1 cellular context compared by ENCODE assay signal in genomic region chr2:37323770-37324535, GRCh38.
TF ChIP-seq lines count a peak whose summit lies in the region.

No MANE protein-coding gene starts in this region.

TF ChIP-seq in HepG2, 621 proteins besides CTCF, POLR2A, EP300 and RAD21 (continued from another document and continues in another):
- TF ChIP-seq, protein P1, sequence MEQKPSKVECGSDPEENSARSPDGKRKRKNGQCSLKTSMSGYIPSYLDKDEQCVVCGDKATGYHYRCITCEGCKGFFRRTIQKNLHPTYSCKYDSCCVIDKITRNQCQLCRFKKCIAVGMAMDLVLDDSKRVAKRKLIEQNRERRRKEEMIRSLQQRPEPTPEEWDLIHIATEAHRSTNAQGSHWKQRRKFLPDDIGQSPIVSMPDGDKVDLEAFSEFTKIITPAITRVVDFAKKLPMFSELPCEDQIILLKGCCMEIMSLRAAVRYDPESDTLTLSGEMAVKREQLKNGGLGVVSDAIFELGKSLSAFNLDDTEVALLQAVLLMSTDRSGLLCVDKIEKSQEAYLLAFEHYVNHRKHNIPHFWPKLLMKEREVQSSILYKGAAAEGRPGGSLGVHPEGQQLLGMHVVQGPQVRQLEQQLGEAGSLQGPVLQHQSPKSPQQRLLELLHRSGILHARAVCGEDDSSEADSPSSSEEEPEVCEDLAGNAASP (CRISPR knock-in tag; IDR thresholded peaks at IDR 0.05; ENCODE audit: borderline replicate concordance) = 0 out of 2 replicates have a peak, but pooled peaks have one; percentile 21
- TF ChIP-seq NFAT5 (CRISPR knock-in tag; IDR thresholded peaks at IDR 0.05) = no peak
- no peak for TF ChIP-seq ZSCAN20 (CRISPR knock-in tag; IDR thresholded peaks at IDR 0.05; ENCODE audit: borderline replicate concordance)
- no peak for TF ChIP-seq ZNF260 (CRISPR knock-in tag; IDR thresholded peaks at IDR 0.05; ENCODE audit: borderline replicate concordance, low read depth)
- peak; percentile 62 for TF ChIP-seq UBTF (CRISPR knock-in tag; IDR thresholded peaks at IDR 0.05)
- TF ChIP-seq HDAC2 (CRISPR knock-in tag; IDR thresholded peaks at IDR 0.05) = peak; percentile 7; the same call in 1 of the 2 replicates
- TF ChIP-seq ZNF878 (CRISPR knock-in tag; IDR thresholded peaks at IDR 0.05) = 0 out of 2 replicates have a peak, but pooled peaks have one; percentile 49
- peak; percentile 31 for TF ChIP-seq TEAD3 (CRISPR knock-in tag; optimal IDR thresholded peaks at IDR 0.05; ENCODE audit: borderline replicate concordance)
- TF ChIP-seq CEBPG (CRISPR knock-in tag; IDR thresholded peaks at IDR 0.05) = 0 out of 2 replicates have a peak, but pooled peaks have one; percentile 18
- TF ChIP-seq HDAC1 (CRISPR knock-in tag; IDR thresholded peaks at IDR 0.05) = peak; percentile 45
- TF ChIP-seq MBD4 (IDR thresholded peaks at IDR 0.05; ENCODE audit: borderline replicate concordance, low read length) = peak; percentile 48; the same call in 1 of the 2 replicates
- TF ChIP-seq SRSF1 (optimal IDR thresholded peaks at IDR 0.05; ENCODE audit: low read depth, low read length) = peak; percentile 26
- no peak for TF ChIP-seq SUZ12 (IDR thresholded peaks at IDR 0.05; ENCODE audit: low read depth, low read length)
- TF ChIP-seq NONO (IDR thresholded peaks at IDR 0.05) = no peak
- 0 out of 2 replicates have a peak, but pooled peaks have one; percentile 22 for TF ChIP-seq NONO (CRISPR knock-in tag; conservative IDR thresholded peaks at IDR 0.05)
- no peak for TF ChIP-seq ZNF597 (CRISPR knock-in tag; IDR thresholded peaks at IDR 0.05)
- TF ChIP-seq FOXA3 (CRISPR knock-in tag; IDR thresholded peaks at IDR 0.05) = no peak
- TF ChIP-seq DBP (CRISPR knock-in tag; IDR thresholded peaks at IDR 0.05; ENCODE audit: not compliant biosample characterization) = no peak
- TF ChIP-seq ZNF598 (CRISPR knock-in tag; IDR thresholded peaks at IDR 0.05; ENCODE audit: borderline replicate concordance) = peak; percentile 71; the same call in 1 of the 2 replicates
- TF ChIP-seq RFX3 (CRISPR knock-in tag; IDR thresholded peaks at IDR 0.05) = no peak
- TF ChIP-seq EEA1 (CRISPR knock-in tag; IDR thresholded peaks at IDR 0.05; ENCODE audit: borderline replicate concordance) = peak; percentile 57; the same call in 1 of the 2 replicates
- TF ChIP-seq ZBTB42 (CRISPR knock-in tag; IDR thresholded peaks at IDR 0.05) = no peak
- TF ChIP-seq ZNF367 (CRISPR knock-in tag; IDR thresholded peaks at IDR 0.05; ENCODE audit: borderline replicate concordance) = no peak
- TF ChIP-seq ZNF331 (CRISPR knock-in tag; IDR thresholded peaks at IDR 0.05) = peak; percentile 42; the same call in 1 of the 2 replicates
- TF ChIP-seq ZNF343 (CRISPR knock-in tag; IDR thresholded peaks at IDR 0.05) = no peak
- 0 out of 2 replicates have a peak, but pooled peaks have one; percentile 20 for TF ChIP-seq RXRB (CRISPR knock-in tag; IDR thresholded peaks at IDR 0.05; ENCODE audit: borderline replicate concordance)
- no peak for TF ChIP-seq GATAD2A (CRISPR knock-in tag; IDR thresholded peaks at IDR 0.05)
- TF ChIP-seq BHLHE40 (IDR thresholded peaks at IDR 0.05; ENCODE audit: low read length) = no peak
- TF ChIP-seq, protein P2, sequence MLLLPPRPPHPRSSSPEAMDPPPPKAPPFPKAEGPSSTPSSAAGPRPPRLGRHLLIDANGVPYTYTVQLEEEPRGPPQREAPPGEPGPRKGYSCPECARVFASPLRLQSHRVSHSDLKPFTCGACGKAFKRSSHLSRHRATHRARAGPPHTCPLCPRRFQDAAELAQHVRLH (CRISPR knock-in tag; IDR thresholded peaks at IDR 0.05; ENCODE audit: borderline replicate concordance, low read depth) = 0 out of 2 replicates have a peak, but pooled peaks have one; percentile 8
- TF ChIP-seq, protein P3, sequence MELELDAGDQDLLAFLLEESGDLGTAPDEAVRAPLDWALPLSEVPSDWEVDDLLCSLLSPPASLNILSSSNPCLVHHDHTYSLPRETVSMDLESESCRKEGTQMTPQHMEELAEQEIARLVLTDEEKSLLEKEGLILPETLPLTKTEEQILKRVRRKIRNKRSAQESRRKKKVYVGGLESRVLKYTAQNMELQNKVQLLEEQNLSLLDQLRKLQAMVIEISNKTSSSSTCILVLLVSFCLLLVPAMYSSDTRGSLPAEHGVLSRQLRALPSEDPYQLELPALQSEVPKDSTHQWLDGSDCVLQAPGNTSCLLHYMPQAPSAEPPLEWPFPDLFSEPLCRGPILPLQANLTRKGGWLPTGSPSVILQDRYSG (CRISPR knock-in tag; IDR thresholded peaks at IDR 0.05) = peak; percentile 6; the same call in 1 of the 2 replicates
- TF ChIP-seq TAF15 (IDR thresholded peaks at IDR 0.05; ENCODE audit: low read depth, low read length, poor library complexity, severe bottlenecking) = no peak
- TF ChIP-seq SP1 (IDR thresholded peaks at IDR 0.05) = no peak
- no peak for TF ChIP-seq SP1 (CRISPR knock-in tag; IDR thresholded peaks at IDR 0.05)
- peak; percentile 76 for TF ChIP-seq FOXC1 (CRISPR knock-in tag; IDR thresholded peaks at IDR 0.05; ENCODE audit: borderline replicate concordance)
- TF ChIP-seq MEIS2 (CRISPR knock-in tag; IDR thresholded peaks at IDR 0.05) = peak; percentile 19; the same call in 1 of the 2 replicates
- no peak for TF ChIP-seq TP53 (CRISPR knock-in tag; conservative IDR thresholded peaks at IDR 0.05)
- TF ChIP-seq, protein P4, sequence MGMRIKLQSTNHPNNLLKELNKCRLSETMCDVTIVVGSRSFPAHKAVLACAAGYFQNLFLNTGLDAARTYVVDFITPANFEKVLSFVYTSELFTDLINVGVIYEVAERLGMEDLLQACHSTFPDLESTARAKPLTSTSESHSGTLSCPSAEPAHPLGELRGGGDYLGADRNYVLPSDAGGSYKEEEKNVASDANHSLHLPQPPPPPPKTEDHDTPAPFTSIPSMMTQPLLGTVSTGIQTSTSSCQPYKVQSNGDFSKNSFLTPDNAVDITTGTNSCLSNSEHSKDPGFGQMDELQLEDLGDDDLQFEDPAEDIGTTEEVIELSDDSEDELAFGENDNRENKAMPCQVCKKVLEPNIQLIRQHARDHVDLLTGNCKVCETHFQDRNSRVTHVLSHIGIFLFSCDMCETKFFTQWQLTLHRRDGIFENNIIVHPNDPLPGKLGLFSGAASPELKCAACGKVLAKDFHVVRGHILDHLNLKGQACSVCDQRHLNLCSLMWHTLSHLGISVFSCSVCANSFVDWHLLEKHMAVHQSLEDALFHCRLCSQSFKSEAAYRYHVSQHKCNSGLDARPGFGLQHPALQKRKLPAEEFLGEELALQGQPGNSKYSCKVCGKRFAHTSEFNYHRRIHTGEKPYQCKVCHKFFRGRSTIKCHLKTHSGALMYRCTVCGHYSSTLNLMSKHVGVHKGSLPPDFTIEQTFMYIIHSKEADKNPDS (CRISPR knock-in tag; IDR thresholded peaks at IDR 0.05) = peak; percentile 72; the same call in 1 of the 2 replicates
- no peak for TF ChIP-seq ZNF333 (CRISPR knock-in tag; IDR thresholded peaks at IDR 0.05; ENCODE audit: borderline replicate concordance)
- no peak for TF ChIP-seq CAMTA2 (CRISPR knock-in tag; IDR thresholded peaks at IDR 0.05; ENCODE audit: borderline replicate concordance)
- TF ChIP-seq SRY (CRISPR knock-in tag; IDR thresholded peaks at IDR 0.05) = 0 out of 2 replicates have a peak, but pooled peaks have one; percentile 61
- 0 out of 2 replicates have a peak, but pooled peaks have one; percentile 50 for TF ChIP-seq GTF3A (CRISPR knock-in tag; conservative IDR thresholded peaks at IDR 0.05)
- TF ChIP-seq PHF8 (CRISPR knock-in tag; IDR thresholded peaks at IDR 0.05) = peak; percentile 28; the same call in 1 of the 2 replicates
- TF ChIP-seq, protein P5, sequence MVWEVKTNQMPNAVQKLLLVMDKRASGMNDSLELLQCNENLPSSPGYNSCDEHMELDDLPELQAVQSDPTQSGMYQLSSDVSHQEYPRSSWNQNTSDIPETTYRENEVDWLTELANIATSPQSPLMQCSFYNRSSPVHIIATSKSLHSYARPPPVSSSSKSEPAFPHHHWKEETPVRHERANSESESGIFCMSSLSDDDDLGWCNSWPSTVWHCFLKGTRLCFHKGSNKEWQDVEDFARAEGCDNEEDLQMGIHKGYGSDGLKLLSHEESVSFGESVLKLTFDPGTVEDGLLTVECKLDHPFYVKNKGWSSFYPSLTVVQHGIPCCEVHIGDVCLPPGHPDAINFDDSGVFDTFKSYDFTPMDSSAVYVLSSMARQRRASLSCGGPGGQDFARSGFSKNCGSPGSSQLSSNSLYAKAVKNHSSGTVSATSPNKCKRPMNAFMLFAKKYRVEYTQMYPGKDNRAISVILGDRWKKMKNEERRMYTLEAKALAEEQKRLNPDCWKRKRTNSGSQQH (CRISPR knock-in tag; IDR thresholded peaks at IDR 0.05; ENCODE audit: low read depth) = 0 out of 2 replicates have a peak, but pooled peaks have one; percentile 33
- peak; percentile 45; the same call in 1 of the 2 replicates for TF ChIP-seq TGIF2 (CRISPR knock-in tag; IDR thresholded peaks at IDR 0.05)
- TF ChIP-seq PHF20 (CRISPR knock-in tag; IDR thresholded peaks at IDR 0.05) = peak; percentile 23
- TF ChIP-seq HOXA9 (CRISPR knock-in tag; IDR thresholded peaks at IDR 0.05; ENCODE audit: borderline replicate concordance) = 0 out of 2 replicates have a peak, but pooled peaks have one; percentile 53
- no peak for TF ChIP-seq HCFC1 (IDR thresholded peaks at IDR 0.05; ENCODE audit: low read depth, low read length)
- TF ChIP-seq TCF12 (IDR thresholded peaks at IDR 0.05) = no peak
- no peak for TF ChIP-seq TCF12 (CRISPR knock-in tag; IDR thresholded peaks at IDR 0.05)
- no peak for TF ChIP-seq SIX1 (CRISPR knock-in tag; IDR thresholded peaks at IDR 0.05; ENCODE audit: borderline replicate concordance)
- no peak for TF ChIP-seq PITX1 (CRISPR knock-in tag; IDR thresholded peaks at IDR 0.05)
- 0 out of 2 replicates have a peak, but pooled peaks have one; percentile 55 for TF ChIP-seq ZNF124 (CRISPR knock-in tag; IDR thresholded peaks at IDR 0.05)
